Comparison of ENCODE assay signal across 1 cellular context in genomic region chr6:7100072-7100750, GRCh38.
A peak's percentile ranks its signal among the peaks of the same experiment; 100 is the strongest.
TF ChIP-seq lines count a peak whose summit lies in the region.

No MANE protein-coding gene starts in this region.

TF ChIP-seq in K562, 482 proteins besides CTCF, POLR2A, EP300 and RAD21 (continued from another document and continues in another):
- no peak for TF ChIP-seq STAT6 (CRISPR knock-in tag; IDR thresholded peaks at IDR 0.05)
- no peak for TF ChIP-seq KDM5B (IDR thresholded peaks at IDR 0.05; ENCODE audit: insufficient replicate concordance, low read depth, low read length)
- no peak for TF ChIP-seq SLC30A9 (CRISPR knock-in tag; IDR thresholded peaks at IDR 0.05)
- TF ChIP-seq FOXK2 (conservative IDR thresholded peaks at IDR 0.05 in 1 of 2, IDR thresholded peaks at IDR 0.05 in 1 of 2; ENCODE audit: low read depth in 2 of 2): no peak
- no peak for TF ChIP-seq POLR2B (IDR thresholded peaks at IDR 0.05; ENCODE audit: low read depth, partially characterized antibody)
- no peak for TF ChIP-seq ZNF668 (CRISPR knock-in tag; IDR thresholded peaks at IDR 0.05)
- TF ChIP-seq HDAC2 (IDR thresholded peaks at IDR 0.05): 0 out of 2 replicates have a peak, but pooled peaks have one; percentile 12
- no peak for TF ChIP-seq PHF20 (IDR thresholded peaks at IDR 0.05; ENCODE audit: partially characterized antibody)
- TF ChIP-seq SIRT6 (IDR thresholded peaks at IDR 0.05; ENCODE audit: low read depth, low read length): no peak
- peak; percentile 33; the same call in 1 of the 2 replicates for TF ChIP-seq ZFX (CRISPR knock-in tag; IDR thresholded peaks at IDR 0.05)
- no peak for TF ChIP-seq THAP7 (CRISPR knock-in tag; IDR thresholded peaks at IDR 0.05)
- no peak for TF ChIP-seq ARNT (IDR thresholded peaks at IDR 0.05)
- no peak for TF ChIP-seq KLF1 (tag; IDR thresholded peaks at IDR 0.05)
- no peak for TF ChIP-seq SFPQ (IDR thresholded peaks at IDR 0.05; ENCODE audit: low read depth, low read length)
- TF ChIP-seq ZNF695 (CRISPR knock-in tag; IDR thresholded peaks at IDR 0.05): no peak
- no peak for TF ChIP-seq NR3C1 (CRISPR knock-in tag; IDR thresholded peaks at IDR 0.05)
- TF ChIP-seq FOXA3 (CRISPR knock-in tag; conservative IDR thresholded peaks at IDR 0.05 in 1 of 2, IDR thresholded peaks at IDR 0.05 in 1 of 2): no peak
- no peak for TF ChIP-seq MYBL2 (IDR thresholded peaks at IDR 0.05; ENCODE audit: low read depth)
- no peak for TF ChIP-seq MYBL2 (CRISPR knock-in tag; IDR thresholded peaks at IDR 0.05; ENCODE audit: borderline replicate concordance)
- TF ChIP-seq KDM1A (IDR thresholded peaks at IDR 0.05): no peak
- no peak for TF ChIP-seq GATAD2B (IDR thresholded peaks at IDR 0.05; ENCODE audit: borderline replicate concordance)
- no peak for TF ChIP-seq CLOCK (CRISPR knock-in tag; IDR thresholded peaks at IDR 0.05; ENCODE audit: borderline replicate concordance)
- no peak for TF ChIP-seq ATF4 (CRISPR knock-in tag; IDR thresholded peaks at IDR 0.05)
- 0 out of 2 replicates have a peak, but pooled peaks have one; percentile 13 for TF ChIP-seq NR2C1 (IDR thresholded peaks at IDR 0.05)
- TF ChIP-seq NR2C1 (tag; IDR thresholded peaks at IDR 0.05): no peak
- TF ChIP-seq XRCC3 (IDR thresholded peaks at IDR 0.05): no peak
- TF ChIP-seq ZNF75A (CRISPR knock-in tag; IDR thresholded peaks at IDR 0.05): no peak
- TF ChIP-seq TEAD4 (IDR thresholded peaks at IDR 0.05; ENCODE audit: low read length): no peak
- TF ChIP-seq TEAD4 (CRISPR knock-in tag; IDR thresholded peaks at IDR 0.05; ENCODE audit: borderline replicate concordance): no peak
- no peak for TF ChIP-seq JUND (IDR thresholded peaks at IDR 0.05; ENCODE audit: borderline replicate concordance, low read depth, low read length)
- TF ChIP-seq JUND (tag; IDR thresholded peaks at IDR 0.05; ENCODE audit: borderline replicate concordance, low read depth, low read length): peak; percentile 30; the same call in 1 of the 3 replicates
- no peak for TF ChIP-seq ASH1L (IDR thresholded peaks at IDR 0.05; ENCODE audit: borderline replicate concordance, low read depth, partially characterized antibody)
- no peak for TF ChIP-seq NR2C2 (CRISPR knock-in tag; IDR thresholded peaks at IDR 0.05)
- TF ChIP-seq NR2C2 (tag; IDR thresholded peaks at IDR 0.05): 0 out of 2 replicates have a peak, but pooled peaks have one; percentile 9
- no peak for TF ChIP-seq GABPB2 (CRISPR knock-in tag; conservative IDR thresholded peaks at IDR 0.05)
- TF ChIP-seq KLF6 (CRISPR knock-in tag; IDR thresholded peaks at IDR 0.05; ENCODE audit: borderline replicate concordance): no peak
- no peak for TF ChIP-seq ELF2 (CRISPR knock-in tag; IDR thresholded peaks at IDR 0.05)
- TF ChIP-seq ZBTB40 (IDR thresholded peaks at IDR 0.05): peak; percentile 13; the same call in 1 of the 2 replicates
- no peak for TF ChIP-seq ZBTB40 (CRISPR knock-in tag; IDR thresholded peaks at IDR 0.05)
- no peak for TF ChIP-seq SAFB2 (IDR thresholded peaks at IDR 0.05; ENCODE audit: borderline replicate concordance, low read depth, low read length, severe bottlenecking)
- no peak for TF ChIP-seq ZNF143 (CRISPR knock-in tag; IDR thresholded peaks at IDR 0.05)
- no peak for TF ChIP-seq NFRKB (IDR thresholded peaks at IDR 0.05; ENCODE audit: low read depth)
- TF ChIP-seq GATA2 (CRISPR knock-in tag; IDR thresholded peaks at IDR 0.05): no peak
- no peak for TF ChIP-seq PCBP2 (IDR thresholded peaks at IDR 0.05; ENCODE audit: low read depth, low read length, poor library complexity, severe bottlenecking)
- no peak for TF ChIP-seq YBX1 (IDR thresholded peaks at IDR 0.05)
- no peak for TF ChIP-seq REST (CRISPR knock-in tag; IDR thresholded peaks at IDR 0.05; ENCODE audit: low read depth)
